ENCODE assay signal across 20 cellular contexts in genomic region chr17:74950207-74950606, GRCh38. TPM values are rescaled to one million over a fixed set of nuclear protein-coding genes. Genes with fewer than 3 reads are reported as not detected.
DNase-seq lines count a peak whose midpoint lies in the region; ATAC-seq and TF ChIP-seq lines count a peak whose summit lies in the region.
"Had no signal": no experiment of that assay in that cellular context is flagged by ENCODE, and none has a peak within 500 bp of the region (broad histone marks: within the 10 kb centered on the region; RNA-seq: fewer than 3 reads in every experiment).

No MANE protein-coding gene starts in this region.

- H3K4me1 ChIP-seq in PC-3 (ENCODE audit: insufficient read depth, low read length) (peaks cover 10% of the 10 kb centered on the region; the same call in 1 of the 2 replicates), foreskin keratinocyte (no peaks in the 10 kb centered on the region)

- no peak overlapping the region for H2AFZ ChIP-seq in PC-3 (ENCODE audit: low read length)

- H3K9me3 ChIP-seq in PC-3 (ENCODE audit: low read length) = no peaks in the 10 kb centered on the region
- H3K9me3 ChIP-seq: transverse colon had no signal

- intact Hi-C loops in PC-3 (cut with micrococcal nuclease) = no loop called here

- POLR2A ChIA-PET in PC-3 (lab: Charles Lee; ENCODE audit: unreplicated experiment) = no interaction called here

- H3K9me2 ChIP-seq in PC-3 (replicated peaks; ENCODE audit: low read length) = no peaks in the 10 kb centered on the region

- DNase-seq in DMS53 treated with DMSO at 0.1 percent for 48 hours (lab: John Stamatoyannopoulos, UW; ENCODE audit: unreplicated experiment) (peak; percentile 89), HK-2 (ENCODE audit: unreplicated experiment) (peak; percentile 22), PC-3 (peak; percentile 33), foreskin keratinocyte (no peak), GM10266 (ENCODE audit: extremely low spot score) (no peak)
- DNase-seq: activated CD4-positive, alpha-beta T cell treated with anti-CD3 and anti-CD28 coated beads for 36 hours; activated gamma-delta T cell treated with Interleukin-2 at 50 U/mL for 16 hours; AML-193; dermis blood vessel endothelial cell; EL; mesendoderm; NCI-H187; NCI-H524; stimulated activated CD4-positive, alpha-beta T cell treated with anti-CD3 and anti-CD28 coated beads, Interleukin-2, amount 100 ng/mL, for 24 hours; transverse colon had no signal

- no peaks in the 10 kb centered on the region for H3K27me3 ChIP-seq in PC-3 (ENCODE audit: low read length)
- no peaks in the 10 kb centered on the region for H3K27me3 ChIP-seq in foreskin keratinocyte

- no peak overlapping the region for H3K4me3 ChIP-seq in PC-3 (ENCODE audit: low read length)
- H3K4me3 ChIP-seq: transverse colon had no signal

- H4K20me1 ChIP-seq in PC-3 (ENCODE audit: low read length) = no peaks in the 10 kb centered on the region

- no peak overlapping the region for H3K4me2 ChIP-seq in PC-3 (ENCODE audit: low read length)

- H3K9ac ChIP-seq in PC-3 (ENCODE audit: low read length) = no peak overlapping the region

- peak; percentile 45 for ATAC-seq in PC-3
- peak; percentile 55 for ATAC-seq in foreskin keratinocyte
- no peak for ATAC-seq in HG03521 (IDR thresholded peaks at IDR 0.05; ENCODE audit: unreplicated experiment)
- ATAC-seq in HG02623 (IDR thresholded peaks at IDR 0.05; ENCODE audit: unreplicated experiment) = no peak
- ATAC-seq: activated CD4-positive, alpha-beta T cell treated with anti-CD3 and anti-CD28 coated beads for 36 hours had no signal

- no peak overlapping the region for H3K27ac ChIP-seq in PC-3 (ENCODE audit: low read length)
- no peak overlapping the region for H3K27ac ChIP-seq in foreskin keratinocyte
- H3K27ac ChIP-seq: transverse colon had no signal

- no peaks in the 10 kb centered on the region for H3K36me3 ChIP-seq in PC-3 (ENCODE audit: low read depth, low read length)
- H3K36me3 ChIP-seq: transverse colon had no signal

- H3F3A ChIP-seq in PC-3 (ENCODE audit: low read length, unreplicated experiment) = no peaks in the 10 kb centered on the region

- CTCF ChIA-PET in PC-3 (lab: Charles Lee) = no interaction called here

- BruUV-seq in PC-3 (replicated peaks; lab: Mats Ljungman, UMichigan) = no TSS peak

- TF ChIP-seq CTCF in PC-3 (conservative IDR thresholded peaks at IDR 0.05; ENCODE audit: low read depth, low read length) (no peak), foreskin keratinocyte (conservative IDR thresholded peaks at IDR 0.05) (no peak), GM10266 (IDR thresholded peaks at IDR 0.05; ENCODE audit: control insufficient read depth, insufficient read depth, low read depth, missing control alignments) (no peak)

- no peaks in the 10 kb centered on the region for H3K79me2 ChIP-seq in PC-3 (ENCODE audit: low read length)

RNA-seq across cellular contexts. Expression of gene OTOP3, which starts 14.5 kb away (rescaled TPM):
- total RNA-seq in PC-3 (2014; rRNA removed) = not detected in 2 replicates
- not detected in 2 replicates for total RNA-seq in foreskin keratinocyte
- not detected in 2 replicates for polyA plus RNA-seq in foreskin keratinocyte
- total RNA-seq: activated CD4-positive, alpha-beta T cell treated with anti-CD3 and anti-CD28 coated beads for 36 hours; cardiac septum; dermis blood vessel endothelial cell; frontal cortex; natural killer cell treated with Interleukin-12 subunit alpha and Interleukin-12 subunit beta and Interleukin-15 and Interleukin-18, amount 100 ng/mL, for 72 hours had no signal

RNA-seq across cellular contexts. Expression of gene HID1, which starts 22.4 kb away (rescaled TPM):
- total RNA-seq in PC-3 (2014; rRNA removed) (40.6 and 51.0 TPM in 2 replicates), foreskin keratinocyte (0.07 and 0.10 TPM in 2 replicates)
- polyA plus RNA-seq in foreskin keratinocyte = 0.15 TPM in 1 of 2 replicates, not detected in the other

RNA-seq across cellular contexts. Expression of gene OTOP2, which starts 26.1 kb away (rescaled TPM):
- not detected in 2 replicates for total RNA-seq in PC-3 (2014; rRNA removed)
- not detected in 2 replicates for total RNA-seq in foreskin keratinocyte
- polyA plus RNA-seq in foreskin keratinocyte = not detected in 2 replicates
- total RNA-seq: activated CD4-positive, alpha-beta T cell treated with anti-CD3 and anti-CD28 coated beads for 36 hours; cardiac septum; dermis blood vessel endothelial cell; frontal cortex; natural killer cell treated with Interleukin-12 subunit alpha and Interleukin-12 subunit beta and Interleukin-15 and Interleukin-18, amount 100 ng/mL, for 72 hours had no signal

RNA-seq across cellular contexts. Expression of gene USH1G, which starts 27.2 kb away (rescaled TPM):
- total RNA-seq in PC-3 (2014; rRNA removed) = 0.04 TPM in 1 of 2 replicates, not detected in the other
- 0.10 and 0.11 TPM in 2 replicates for total RNA-seq in foreskin keratinocyte
- polyA plus RNA-seq in foreskin keratinocyte = 0.04 and 0.08 TPM in 2 replicates
- total RNA-seq: activated CD4-positive, alpha-beta T cell treated with anti-CD3 and anti-CD28 coated beads for 36 hours; cardiac septum; dermis blood vessel endothelial cell; natural killer cell treated with Interleukin-12 subunit alpha and Interleukin-12 subunit beta and Interleukin-15 and Interleukin-18, amount 100 ng/mL, for 72 hours had no signal

RNA-seq across cellular contexts. Expression of gene CDR2L, which starts 37.2 kb away (rescaled TPM):
- total RNA-seq in PC-3 (2014; rRNA removed) (35.8 and 50.9 TPM in 2 replicates), foreskin keratinocyte (9.7 and 10.1 TPM in 2 replicates)
- 8.2 and 8.6 TPM in 2 replicates for polyA plus RNA-seq in foreskin keratinocyte

Comparison
In these comparisons a context has a peak if more than half of its experiments do, and no peak if none do; other contexts are left out.
1. DNase-seq: peak in DMS53 treated with DMSO at 0.1 percent for 48 hours (single experiment), HK-2 (single experiment) and PC-3 (single experiment); none in foreskin keratinocyte (0 of 2) and GM10266 (single experiment).
2. ATAC-seq: peak in PC-3 (single experiment) and foreskin keratinocyte (single experiment); none in HG03521 (single experiment) and HG02623 (single experiment).
3. RNA of gene HID1, which starts 22.4 kb away (total RNA-seq): 40.6 to 51.0 TPM in PC-3; 0.07 to 0.10 TPM in foreskin keratinocyte; every median in the first group is over 10 times any median in the second.